In the genomic region with DNA sequence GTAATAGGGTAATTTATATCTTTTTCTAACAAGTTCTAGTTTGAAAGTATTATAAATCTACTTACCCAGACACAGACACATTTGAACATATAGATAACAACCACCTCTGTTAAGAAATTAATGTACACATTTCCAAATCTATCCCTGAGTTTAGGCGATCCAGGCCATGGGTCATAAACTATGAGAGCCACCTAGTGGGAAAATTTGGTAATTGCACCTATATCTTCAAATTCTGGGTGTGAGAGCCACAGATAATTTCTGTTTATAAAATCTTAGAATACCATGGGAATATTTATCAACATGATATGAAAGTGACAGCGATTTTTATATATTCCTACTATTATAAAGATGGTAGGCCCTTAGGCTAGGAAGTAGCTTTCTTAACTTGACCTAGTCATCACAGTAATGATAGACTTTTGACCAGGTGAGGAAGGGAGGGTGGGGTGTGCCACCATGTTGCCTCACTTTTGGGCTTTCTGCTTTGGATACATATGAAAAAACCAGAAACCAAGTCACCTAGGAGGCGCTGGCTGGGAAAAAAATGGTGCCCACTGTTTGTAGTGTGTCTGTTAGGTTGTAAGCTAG, we compare ENCODE assay signal across 9 cellular contexts. TPM values are rescaled to one million over a fixed set of nuclear protein-coding genes. Genes with fewer than 3 reads are reported as not detected.
DNase-seq lines count a peak whose midpoint lies in the region; ATAC-seq, FAIRE-seq and TF ChIP-seq lines count a peak whose summit lies in the region.
"Had no signal": no experiment of that assay in that cellular context is flagged by ENCODE, and none has a peak within 500 bp of the region (broad histone marks: within the 10 kb centered on the region; RNA-seq: fewer than 3 reads in every experiment).

No MANE protein-coding gene starts in this region.

- POLR2A ChIA-PET in PC-3 (lab: Charles Lee; ENCODE audit: unreplicated experiment): interaction anchor here (0.6 kb wide), 2 partner anchors 14 to 15 kb away, joined by 5 to 9 read pairs; no protein-coding TSS in a partner anchor

- CTCF ChIA-PET in PC-3 (lab: Charles Lee): interaction anchor here (0.6 to 1.2 kb wide), 3 partner anchors 8 to 177 kb away, joined by 3 to 7 read pairs (median 4); partner anchors contain the start of gene EPHA1

- H3K27me3 ChIP-seq in PC-3 (ENCODE audit: low read length): no peaks in the 10 kb centered on the region

- peak overlapping the region; percentile 56; the same call in 1 of the 2 replicates for H3K4me3 ChIP-seq in PC-3 (ENCODE audit: low read length)
- H3K4me3 ChIP-seq: HAP-1 had no signal

- FAIRE-seq in endometrium (lab: Jason Lieb, UNC): peak; percentile 91

- ATAC-seq in stimulated activated naive CD8-positive, alpha-beta T cell treated with anti-CD3 and anti-CD28 coated beads, Interleukin-15, amount 100 ng/mL, for 72 hours: peak; percentile 51
- ATAC-seq in stimulated activated naive CD8-positive, alpha-beta T cell treated with anti-CD3 and anti-CD28 coated beads, Interleukin-15, Interleukin-2, amounts not matched to agents 100 U/mL and 50 U/mL, for 24 hours: no peak
- ATAC-seq in PC-3: peak; percentile 25; the same call in 1 of the 2 replicates

- H3K79me2 ChIP-seq in PC-3 (ENCODE audit: low read length): no peaks in the 10 kb centered on the region

- H3K9me3 ChIP-seq in PC-3 (ENCODE audit: low read length): no peaks in the 10 kb centered on the region

- no peaks in the 10 kb centered on the region for H3K9me2 ChIP-seq in PC-3 (replicated peaks; ENCODE audit: low read length)

- H3K4me1 Mint-ChIP-seq in stimulated activated naive CD8-positive, alpha-beta T cell treated with anti-CD3 and anti-CD28 coated beads, Interleukin-15, amount 100 ng/mL, for 72 hours: peaks cover 48% of the 10 kb centered on the region
- peaks cover 40% of the 10 kb centered on the region for H3K4me1 Mint-ChIP-seq in nephron progenitor cell

- TF ChIP-seq CTCF in PC-3 (conservative IDR thresholded peaks at IDR 0.05; ENCODE audit: low read depth, low read length) (peak; percentile 86), nephron progenitor cell (IDR thresholded peaks at IDR 0.05) (peak; percentile 81)

- no peak overlapping the region for H3K27ac Mint-ChIP-seq in stimulated activated naive CD8-positive, alpha-beta T cell treated with anti-CD3 and anti-CD28 coated beads, Interleukin-15, amount 100 ng/mL, for 72 hours
- no peak overlapping the region for H3K27ac Mint-ChIP-seq in nephron progenitor cell

- peak overlapping the region; percentile 85 for H3K4me2 ChIP-seq in PC-3 (ENCODE audit: low read length)

- peaks cover 32% of the 10 kb centered on the region for H3K4me1 ChIP-seq in PC-3 (ENCODE audit: insufficient read depth, low read length)
- H3K4me1 ChIP-seq: HAP-1 had no signal

- H3K4me3 Mint-ChIP-seq in stimulated activated naive CD8-positive, alpha-beta T cell treated with anti-CD3 and anti-CD28 coated beads, Interleukin-15, amount 100 ng/mL, for 72 hours: no peak overlapping the region
- no peak overlapping the region for H3K4me3 Mint-ChIP-seq in nephron progenitor cell

- no peaks in the 10 kb centered on the region for H3K36me3 Mint-ChIP-seq in nephron progenitor cell (ENCODE audit: low read depth)

- no peaks in the 10 kb centered on the region for H4K20me1 ChIP-seq in PC-3 (ENCODE audit: low read length)

- no peak for DNase-seq in stimulated activated naive CD8-positive, alpha-beta T cell treated with anti-CD3 and anti-CD28 coated beads, Interleukin-15, amount 100 ng/mL, for 72 hours
- DNase-seq in stimulated activated naive CD8-positive, alpha-beta T cell treated with anti-CD3 and anti-CD28 coated beads, Interleukin-15, Interleukin-2, amounts not matched to agents 100 U/mL and 50 U/mL, for 24 hours: no peak
- DNase-seq in HPDE6-E6E7 (ENCODE audit: extremely low spot score) (peak; percentile 36), PC-3 (peak; percentile 80), nephron progenitor cell (peak; percentile 30), HK-2 (ENCODE audit: unreplicated experiment) (no peak), activated gamma-delta T cell (lab: John Stamatoyannopoulos, UW) (no peak)

- no peaks in the 10 kb centered on the region for H3K9me3 Mint-ChIP-seq in stimulated activated naive CD8-positive, alpha-beta T cell treated with anti-CD3 and anti-CD28 coated beads, Interleukin-15, amount 100 ng/mL, for 72 hours
- H3K9me3 Mint-ChIP-seq in nephron progenitor cell: peaks cover 18% of the 10 kb centered on the region

- H3K36me3 ChIP-seq in PC-3 (ENCODE audit: low read depth, low read length): no peaks in the 10 kb centered on the region
- H3K36me3 ChIP-seq: HAP-1 had no signal

- intact Hi-C loops in PC-3 (cut with micrococcal nuclease): loop anchor here (2.0 to 10.0 kb wide), 4 partner anchors 34 to 412 kb away; partner anchors contain the start of gene ZYX

- H2AFZ ChIP-seq in PC-3 (ENCODE audit: low read length): peak overlapping the region; percentile 62; the same call in 1 of the 2 replicates

- peak overlapping the region; percentile 53; the same call in 1 of the 2 replicates for H3K9ac ChIP-seq in PC-3 (ENCODE audit: low read length)

- peak overlapping the region; percentile 89 for H3K27ac ChIP-seq in PC-3 (ENCODE audit: low read length)

- H3F3A ChIP-seq in PC-3 (ENCODE audit: low read length, unreplicated experiment): no peaks in the 10 kb centered on the region

- no TSS peak for BruUV-seq in PC-3 (replicated peaks; lab: Mats Ljungman, UMichigan)

- H3K27me3 Mint-ChIP-seq in stimulated activated naive CD8-positive, alpha-beta T cell treated with anti-CD3 and anti-CD28 coated beads, Interleukin-15, amount 100 ng/mL, for 72 hours: no peaks in the 10 kb centered on the region
- peaks cover 10% of the 10 kb centered on the region for H3K27me3 Mint-ChIP-seq in nephron progenitor cell (ENCODE audit: low read depth, poor library complexity)

RNA-seq across cellular contexts. Expression of gene EPHA1, which starts 8.0 kb away (rescaled TPM):
- 43.9 and 46.4 TPM in 2 replicates for total RNA-seq in PC-3 (2014; rRNA removed)

RNA-seq across cellular contexts. Expression of gene TAS2R60, which starts 26.6 kb away (rescaled TPM):
- not detected in 2 replicates for total RNA-seq in PC-3 (2014; rRNA removed)

RNA-seq across cellular contexts. Expression of gene ZYX, which starts 35.5 kb away (rescaled TPM):
- total RNA-seq in PC-3 (2014; rRNA removed): 103 and 108 TPM in 2 replicates

RNA-seq across cellular contexts. Expression of gene FAM131B, which starts 54.1 kb away (rescaled TPM):
- total RNA-seq in PC-3 (2014; rRNA removed): 6.9 and 7.7 TPM in 2 replicates

Comparison
In these comparisons a context has a peak if more than half of its experiments do, and no peak if none do; other contexts are left out.
1. DNase-seq: peak in HPDE6-E6E7 (single experiment), PC-3 (single experiment) and nephron progenitor cell (single experiment); none in stimulated activated naive CD8-positive, alpha-beta T cell treated with anti-CD3 and anti-CD28 coated beads, Interleukin-15, amount 100 ng/mL, for 72 hours (0 of 2), stimulated activated naive CD8-positive, alpha-beta T cell treated with anti-CD3 and anti-CD28 coated beads, Interleukin-15, Interleukin-2, amounts not matched to agents 100 U/mL and 50 U/mL, for 24 hours (single experiment), HK-2 (single experiment) and activated gamma-delta T cell (single experiment).